Comparison of ENCODE assay signal across 8 cellular contexts in the genomic region with DNA sequence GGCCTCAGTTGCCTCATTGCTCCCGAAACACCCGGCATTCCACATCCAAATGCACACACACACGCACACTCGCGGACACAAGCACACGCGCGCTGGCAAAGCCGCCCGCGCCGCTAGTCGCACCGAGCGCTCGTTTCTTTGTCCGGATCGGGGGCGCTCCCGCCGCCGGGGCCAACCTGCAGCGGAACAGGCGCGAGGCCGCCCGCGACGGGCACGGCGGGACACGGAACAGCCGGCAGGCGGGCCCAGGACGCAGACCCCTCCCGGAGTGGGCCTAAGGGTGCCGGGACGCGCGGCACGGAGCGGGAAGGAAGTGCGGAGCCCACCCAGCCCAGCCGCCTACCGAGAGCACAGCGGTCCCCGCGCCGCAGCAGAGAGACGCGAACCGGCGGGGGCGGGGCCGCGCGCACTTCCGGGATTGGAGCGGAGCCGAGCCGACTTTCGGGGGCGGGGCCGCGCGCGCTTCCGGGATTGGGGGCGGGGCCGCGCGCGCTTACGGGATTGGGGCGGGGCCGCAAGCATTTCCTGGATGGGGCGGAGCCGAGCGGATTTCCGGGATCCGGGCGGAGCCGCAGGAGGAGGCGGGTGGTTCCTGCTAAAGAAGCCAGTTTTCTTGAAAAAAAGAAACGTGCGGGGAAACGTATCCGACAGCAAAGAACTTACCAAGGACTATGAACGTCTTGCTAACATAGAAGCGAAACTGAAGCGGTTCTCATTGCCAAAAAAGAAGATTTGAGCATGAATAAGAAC. TPM values are rescaled to one million over a fixed set of nuclear protein-coding genes. Genes with fewer than 3 reads are reported as not detected.
A peak's percentile ranks its signal among the peaks of the same experiment; 100 is the strongest.
DNase-seq lines count a peak whose midpoint lies in the region; ATAC-seq and TF ChIP-seq lines count a peak whose summit lies in the region.

A gene (minus strand): TSS at position 396 of the 750 bp plus-strand sequence. CDS start 1,498 bp downstream, outside the sequence.

- peaks cover 18% of the 10 kb centered on the region for H3K36me3 ChIP-seq in WERI-Rb-1
- H3K36me3 ChIP-seq in iPS-20b (ENCODE audit: insufficient read depth, low read depth, low read length): peaks cover 9% of the 10 kb centered on the region; the same call in 1 of the 2 replicates
- H3K36me3 ChIP-seq in skeletal muscle tissue (ENCODE audit: control insufficient read depth in 3 of 3, insufficient read depth in 3 of 3, low read length in 3 of 3): peaks cover 0 to 4% (median 0%) of the 10 kb centered on the region in 3 donors

- H3K4me3 ChIP-seq in WERI-Rb-1 (ENCODE audit: low read depth, low read length) (peak within 1 kb of the TSS; percentile 84), iPS-20b (ENCODE audit: low read length) (peak within 1 kb of the TSS; percentile 82), skeletal muscle tissue (ENCODE audit: low read length in 3 of 3) (peak within 1 kb of the TSS; percentile 84 to 90 (median 88))

- TF ChIP-seq CTCF in 22Rv1 (IDR thresholded peaks at IDR 0.05) (no peak), WERI-Rb-1 (IDR thresholded peaks at IDR 0.05; ENCODE audit: low read depth, low read length) (no peak)

- H3K9ac ChIP-seq in iPS-20b (ENCODE audit: low read depth, low read length) (peak within 1 kb of the TSS; percentile 83), skeletal muscle tissue (ENCODE audit: low read depth in 1 of 3, low read length in 3 of 3) (peak within 1 kb of the TSS; percentile 83 to 86 (median 86))

- H3K27ac ChIP-seq in 22Rv1: peak within 1 kb of the TSS; percentile 82
- peak within 1 kb of the TSS; percentile 92 for H3K27ac ChIP-seq in WERI-Rb-1
- H3K27ac ChIP-seq in iPS-20b (ENCODE audit: low read length): no peak within 1 kb of the TSS
- H3K27ac ChIP-seq in skeletal muscle tissue (ENCODE audit: low read depth, low read length): peak within 1 kb of the TSS; percentile 78

- DNase-seq in NCI-H2196 treated with DMSO at 0.1 percent for 48 hours (lab: John Stamatoyannopoulos, UW; ENCODE audit: unreplicated experiment): peak; percentile 94
- DNase-seq in WERI-Rb-1: peak; percentile 94
- peak; percentile 77 to 95 for DNase-seq in T47D (ENCODE audit: low read depth in 1 of 2, low spot score in 1 of 2)

- peaks cover 5% of the 10 kb centered on the region; the same call in 1 of the 2 replicates for H3K4me1 ChIP-seq in iPS-20b (ENCODE audit: insufficient read depth, low read length)
- H3K4me1 ChIP-seq in skeletal muscle tissue (ENCODE audit: control insufficient read depth in 3 of 3, insufficient read depth in 3 of 3, low read length in 3 of 3): peaks cover 20 to 31% (median 20%) of the 10 kb centered on the region in 3 donors

- peaks cover 23% of the 10 kb centered on the region for H3K9me3 ChIP-seq in WERI-Rb-1 (ENCODE audit: severe bottlenecking)
- H3K9me3 ChIP-seq in iPS-20b (ENCODE audit: insufficient read depth, low read depth, low read length): no peaks in the 10 kb centered on the region
- H3K9me3 ChIP-seq in skeletal muscle tissue (ENCODE audit: control insufficient read depth in 3 of 3, low read length in 3 of 3): no peaks in the 10 kb centered on the region

- in situ Hi-C loops in T47D (cut with HindIII; ENCODE audit: low pct_unique_long_range_greater_than_20kb, low sequenced_read_pairs): no loop called here

- H3K27me3 ChIP-seq in WERI-Rb-1 (ENCODE audit: insufficient read depth, low read depth, severe bottlenecking) (no peaks in the 10 kb centered on the region), iPS-20b (ENCODE audit: insufficient read depth, low read length) (no peaks in the 10 kb centered on the region), skeletal muscle tissue (ENCODE audit: control insufficient read depth in 3 of 3, insufficient read depth in 3 of 3, low read length in 3 of 3) (no peaks in the 10 kb centered on the region)

- ATAC-seq in GM18858 (IDR thresholded peaks at IDR 0.05; ENCODE audit: unreplicated experiment) (peak; percentile 35), HG03108 (IDR thresholded peaks at IDR 0.05; ENCODE audit: unreplicated experiment) (peak; percentile 44)

RNA-seq across cellular contexts. Expression of the gene that starts here (rescaled TPM):
- total RNA-seq in skeletal muscle tissue: 15.1 TPM
